ENCODE assay signal across 8 cellular contexts in the genomic region with DNA sequence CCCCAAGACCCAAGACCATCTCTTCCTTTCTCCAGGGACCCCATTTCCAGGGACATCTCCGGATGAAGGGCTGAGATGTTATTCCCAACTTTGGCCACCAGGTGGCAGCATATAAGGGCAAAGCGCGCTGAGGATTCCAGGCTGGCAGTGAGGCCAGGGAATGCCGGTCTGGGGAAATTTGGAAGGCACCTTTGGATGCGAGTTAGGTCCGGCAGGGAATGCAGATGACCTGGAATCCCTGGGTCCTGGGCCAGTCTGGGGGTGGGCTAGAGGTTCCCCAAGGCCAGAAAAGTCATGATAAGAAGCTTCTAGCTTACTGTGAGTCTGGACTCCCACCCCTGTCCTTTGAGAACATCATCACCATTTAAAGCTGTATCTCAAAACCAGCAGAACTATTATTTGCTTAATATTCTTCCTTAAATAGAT. TPM values are rescaled to one million over a fixed set of nuclear protein-coding genes. Genes with fewer than 3 reads are reported as not detected.
DNase-seq lines count a peak whose midpoint lies in the region; ATAC-seq and TF ChIP-seq lines count a peak whose summit lies in the region.

No MANE protein-coding gene starts in this region.

- H3K27me3 Mint-ChIP-seq in CD8-positive, alpha-beta T cell (ENCODE audit: low read depth), result peaks cover 22% of the 10 kb centered on the region

- no peaks in the 10 kb centered on the region for H3K9me2 ChIP-seq in HCT116 (ENCODE audit: insufficient read depth)

- no peaks in the 10 kb centered on the region for H3K79me2 ChIP-seq in HCT116 (ENCODE audit: insufficient read depth, low read length)

- H3K4me3 ChIP-seq in CD8-positive, alpha-beta T cell (ENCODE audit: low read depth, low read length), result no peak overlapping the region
- H3K4me3 ChIP-seq in HCT116 (replicated peaks in 1 of 2; ENCODE audit: low read depth in 1 of 2, low read length in 2 of 2) (no peak overlapping the region), Panc1 (ENCODE audit: low read depth in 2 of 2, low read length in 2 of 2) (no peak overlapping the region), ovary (no peak overlapping the region)

- no peak overlapping the region for H3K4me3 Mint-ChIP-seq in CD8-positive, alpha-beta T cell

- no peak overlapping the region for H3K27ac ChIP-seq in CD8-positive, alpha-beta T cell (ENCODE audit: low read depth, low read length)
- no peak overlapping the region for H3K27ac ChIP-seq in HCT116 (ENCODE audit: low read depth, low read length)
- no peak overlapping the region for H3K27ac ChIP-seq in Panc1 (ENCODE audit: low read length)
- H3K27ac ChIP-seq in ovary, result no peak overlapping the region

- peak overlapping the region; percentile 42 for H2AFZ ChIP-seq in HCT116 (ENCODE audit: low read depth, low read length, poor library complexity, severe bottlenecking)

- no peaks in the 10 kb centered on the region for H3K27me3 ChIP-seq in CD8-positive, alpha-beta T cell (ENCODE audit: insufficient read depth, low read length)
- H3K27me3 ChIP-seq in HCT116 (ENCODE audit: insufficient read depth, low read length) (no peaks in the 10 kb centered on the region), Panc1 (ENCODE audit: control insufficient read depth, insufficient read depth, low read length) (peaks cover 8% of the 10 kb centered on the region), ovary (no peaks in the 10 kb centered on the region)

- peak overlapping the region; percentile 12; the same call in 1 of the 2 replicates for H3K4me2 ChIP-seq in HCT116 (ENCODE audit: low read length)

- H3K4me1 ChIP-seq in CD8-positive, alpha-beta T cell (ENCODE audit: insufficient read depth, low read length), result no peaks in the 10 kb centered on the region
- peaks cover 4 to 13% of the 10 kb centered on the region in 2 experiments; a peak in 2 of 4 replicates for H3K4me1 ChIP-seq in HCT116 (ENCODE audit: control insufficient read depth in 1 of 2, insufficient read depth in 2 of 2, low read length in 2 of 2)
- H3K4me1 ChIP-seq in Panc1 (ENCODE audit: control insufficient read depth, insufficient read depth, low read length), result peaks cover 4% of the 10 kb centered on the region; the same call in 1 of the 2 replicates
- no peaks in the 10 kb centered on the region for H3K4me1 ChIP-seq in ovary (ENCODE audit: insufficient read depth)

- peak; percentile 81 for TF ChIP-seq RAD21 in HCT116 (IDR thresholded peaks at IDR 0.05; ENCODE audit: low read depth)

- H4K20me1 ChIP-seq in HCT116 (ENCODE audit: insufficient read depth), result no peaks in the 10 kb centered on the region

- H3K27ac Mint-ChIP-seq in CD8-positive, alpha-beta T cell, result no peak overlapping the region

- H3K9me3 Mint-ChIP-seq in CD8-positive, alpha-beta T cell, result no peaks in the 10 kb centered on the region

- ATAC-seq in CD8-positive, alpha-beta T cell, result no peak
- peak; percentile 66 for ATAC-seq in HCT116
- peak; percentile 52 for ATAC-seq in Panc1
- no peak for ATAC-seq in GM21825 (IDR thresholded peaks at IDR 0.05; ENCODE audit: unreplicated experiment)
- ATAC-seq in HG03280 (IDR thresholded peaks at IDR 0.05; ENCODE audit: unreplicated experiment), result no peak

- no peaks in the 10 kb centered on the region for H3K36me3 Mint-ChIP-seq in CD8-positive, alpha-beta T cell

- TF ChIP-seq POLR2A in HCT116 (IDR thresholded peaks at IDR 0.05; ENCODE audit: borderline replicate concordance, extremely low read depth, insufficient read depth, insufficient read length) (no peak), ovary (IDR thresholded peaks at IDR 0.05) (no peak)

- H3K36me3 ChIP-seq in CD8-positive, alpha-beta T cell (ENCODE audit: insufficient read depth, low read length), result no peaks in the 10 kb centered on the region
- H3K36me3 ChIP-seq in HCT116 (ENCODE audit: control insufficient read depth in 1 of 2, insufficient read depth in 2 of 2, low read length in 2 of 2) (no peaks in the 10 kb centered on the region), Panc1 (ENCODE audit: control insufficient read depth, insufficient read depth, low read length) (no peaks in the 10 kb centered on the region), ovary (no peaks in the 10 kb centered on the region)

- no peak overlapping the region for H3K9ac ChIP-seq in HCT116 (ENCODE audit: low read length)

- RAD21 ChIA-PET in HCT116 (lab: Charles Lee; ENCODE audit: low non-redundant PET in 1 of 2, low total read pairs in 2 of 2, uncharacterized antibody in 2 of 2, unreplicated experiment in 2 of 2), result no interaction called here

- H3K4me1 Mint-ChIP-seq in CD8-positive, alpha-beta T cell (ENCODE audit: low read depth), result peaks cover 2% of the 10 kb centered on the region

- CTCF ChIA-PET in CD8-positive, alpha-beta T cell (lab: Charles Lee), result interaction anchor here (0.6 to 2.7 kb wide), 17 partner anchors 9 to 1025 kb away, joined by 3 to 47 read pairs (median 4); no protein-coding TSS in a partner anchor
- CTCF ChIA-PET in HCT116 (lab: Charles Lee) (interaction anchor here (0.7 to 1.4 kb wide), 8 partner anchors 9 to 1026 kb away, joined by 3 to 5 read pairs (median 3); no protein-coding TSS in a partner anchor), Panc1 (lab: Charles Lee) (interaction anchor here (0.6 to 1.0 kb wide), 2 partner anchors 16 to 324 kb away, joined by 3 to 4 read pairs; no protein-coding TSS in a partner anchor)

- H3K9me3 ChIP-seq in CD8-positive, alpha-beta T cell (ENCODE audit: low read length), result no peaks in the 10 kb centered on the region
- no peaks in the 10 kb centered on the region for H3K9me3 ChIP-seq in HCT116 (ENCODE audit: control insufficient read depth in 1 of 2, insufficient read depth in 1 of 2, low read depth in 1 of 2, low read length in 2 of 2)
- H3K9me3 ChIP-seq in Panc1 (ENCODE audit: control insufficient read depth, insufficient read depth, low read depth, low read length), result no peaks in the 10 kb centered on the region
- no peaks in the 10 kb centered on the region for H3K9me3 ChIP-seq in ovary

- DNase-seq in CD8-positive, alpha-beta T cell, result peak in 5 of 7 experiments; percentile 25 to 71 (median 50)
- DNase-seq in HCT116 (ENCODE audit: low read depth, low spot score) (peak; percentile 28), Panc1 (ENCODE audit: low read depth, low spot score) (peak; percentile 25), globus pallidus (ENCODE audit: low spot score) (peak; percentile 16), ovary (peak; percentile 44 to 72 (median 59))
- peak; percentile 38 for DNase-seq in activated gamma-delta T cell treated with anti-CD3 and anti-CD28 coated beads, Interleukin-2, amount 50 U/mL, for 16 hours (ENCODE audit: low read depth)

- intact Hi-C loops in CD8-positive, alpha-beta T cell (cut with DNase I, micrococcal nuclease), result loop anchor here (1.0 to 5.0 kb wide), 4 partner anchors 460 to 1025 kb away; a partner anchor contains a TSS
- intact Hi-C loops in HCT116 (cut with micrococcal nuclease) (loop anchor here (2.0 to 10.0 kb wide), 3 partner anchors 142 to 1022 kb away; no protein-coding TSS in a partner anchor), Panc1 (cut with micrococcal nuclease; ENCODE audit: unreplicated experiment) (loop anchor here (10.0 kb wide), 1 partner anchor 142 kb away; no protein-coding TSS in a partner anchor), ovary (cut with DNase I) (loop anchor here in 3 of 4 donors (5.0 to 10.0 kb wide), 4 partner anchors 142 to 1022 kb away; no protein-coding TSS in a partner anchor)

- peak; percentile 83 for TF ChIP-seq CTCF in CD8-positive, alpha-beta T cell (IDR thresholded peaks at IDR 0.05)
- TF ChIP-seq CTCF in HCT116 (IDR thresholded peaks at IDR 0.05 in 2 of 3, conservative IDR thresholded peaks at IDR 0.05 in 1 of 3; ENCODE audit: borderline replicate concordance in 1 of 3, insufficient read depth in 1 of 3, low read depth in 2 of 3, low read length in 2 of 3) (peak; percentile 72 to 91 (median 84)), Panc1 (IDR thresholded peaks at IDR 0.05) (peak; percentile 95), ovary (IDR thresholded peaks at IDR 0.05) (peak; percentile 61 to 89 (median 61))

- no peak for TF ChIP-seq EP300 in ovary (IDR thresholded peaks at IDR 0.05)

- BruUV-seq in HCT116 (replicated peaks; lab: Mats Ljungman, UMichigan), result no TSS peak
- no TSS peak for BruUV-seq in Panc1 (replicated peaks; lab: Mats Ljungman, UMichigan)

- POLR2A ChIA-PET in CD8-positive, alpha-beta T cell (lab: Charles Lee), result no interaction called here
- POLR2A ChIA-PET in HCT116 (lab: Charles Lee), result interaction anchor here (1.1 kb wide), 1 partner anchor 155 kb away, joined by 3 read pairs; no protein-coding TSS in a partner anchor
- POLR2A ChIA-PET in Panc1 (lab: Charles Lee), result no interaction called here

- in situ Hi-C loops in Panc1 (cut with HindIII; ENCODE audit: low pct_unique_long_range_greater_than_20kb, low sequenced_read_pairs), result no loop called here

- 0 to 1% (median 1%) methylated on average over 6 of the region's 6 CpGs for WGBS in ovary, 3 donors

RNA-seq across cellular contexts. Expression of a gene that starts 1.6 kb away (rescaled TPM):
- not detected for total RNA-seq in CD8-positive, alpha-beta T cell
- total RNA-seq in HCT116 (2021; ENCODE audit: unreplicated experiment) (0.91 TPM), Panc1 (2021; ENCODE audit: unreplicated experiment) (0.64 TPM), ovary (under 1 TPM in 4 of 7 donors, not detected in 3; 0.12 to 0.87 (median 0.44) TPM)
- polyA plus RNA-seq in HCT116 (2012), result 0.39 and 0.57 TPM in 2 replicates
- polyA plus RNA-seq in Panc1 (2012; ENCODE audit: insufficient read length), result 2.2 TPM
- polyA plus RNA-seq in ovary, result under 1 TPM in 1 of 2 donors, not detected in 1; 0.15 TPM

RNA-seq across cellular contexts. Expression of a gene that starts 4.8 kb away (rescaled TPM):
- total RNA-seq in CD8-positive, alpha-beta T cell, result not detected
- not detected for total RNA-seq in HCT116 (2021; ENCODE audit: unreplicated experiment)
- polyA plus RNA-seq in HCT116 (2012), result 0.06 TPM in 1 of 2 replicates, not detected in the other
- total RNA-seq in Panc1 (2021; ENCODE audit: unreplicated experiment), result not detected
- polyA plus RNA-seq in Panc1 (2012; ENCODE audit: insufficient read length), result not detected
- under 1 TPM in 4 of 7 donors, not detected in 3; 0.08 to 0.32 (median 0.15) TPM for total RNA-seq in ovary
- under 1 TPM in 1 of 2 donors, not detected in 1; 0.06 TPM for polyA plus RNA-seq in ovary

RNA-seq across cellular contexts. Expression of a gene that starts 36.4 kb away (rescaled TPM):
- not detected for total RNA-seq in CD8-positive, alpha-beta T cell
- not detected for total RNA-seq in HCT116 (2021; ENCODE audit: unreplicated experiment)
- 0.05 TPM in 1 of 2 replicates, not detected in the other for polyA plus RNA-seq in HCT116 (2012)
- total RNA-seq in Panc1 (2021; ENCODE audit: unreplicated experiment), result not detected
- polyA plus RNA-seq in Panc1 (2012; ENCODE audit: insufficient read length), result not detected
- under 1 TPM in 3 of 7 donors, not detected in 4; 0.12 to 0.40 (median 0.30) TPM for total RNA-seq in ovary
- under 1 TPM in 1 of 2 donors, not detected in 1; 0.04 TPM for polyA plus RNA-seq in ovary

RNA-seq across cellular contexts. Expression of a gene that starts 46.7 kb away (rescaled TPM):
- 10 to 100 TPM; 60.7 to 62.8 TPM for total RNA-seq in CD8-positive, alpha-beta T cell
- total RNA-seq in HCT116 (2021; ENCODE audit: unreplicated experiment), result 29.9 TPM
- 22.5 and 23.2 TPM in 2 replicates for polyA plus RNA-seq in HCT116 (2012)
- 33.3 TPM for total RNA-seq in Panc1 (2021; ENCODE audit: unreplicated experiment)
- polyA plus RNA-seq in Panc1 (2012; ENCODE audit: insufficient read length), result 23.0 TPM
- 10 to 100 TPM; 32.2 to 47.3 (median 32.9) TPM for total RNA-seq in ovary
- 10 to 100 TPM; 14.4 to 18.5 TPM for polyA plus RNA-seq in ovary

Comparison
In these comparisons a context has a peak if more than half of its experiments do, and no peak if none do; other contexts are left out.
1. ATAC-seq: peak in HCT116 (single experiment) and Panc1 (single experiment); none in CD8-positive, alpha-beta T cell (single experiment), GM21825 (single experiment) and HG03280 (single experiment).
2. Peak in every context shown above with its lines, with median percentiles within 50 percentile points of each other: DNase-seq and CTCF ChIP-seq.